10 cellular contexts compared by ENCODE assay signal in genomic region chr12:124498870-124499753, GRCh38.
DNase-seq lines count a peak whose midpoint lies in the region; ATAC-seq and TF ChIP-seq lines count a peak whose summit lies in the region.
"Had no signal": no experiment of that assay in that cellular context is flagged by ENCODE, and none has a peak within 500 bp of the region (broad histone marks: within the 10 kb centered on the region; RNA-seq: fewer than 3 reads in every experiment).

No MANE protein-coding gene starts in this region.

- no peak overlapping the region for H2BK5ac ChIP-seq in H9 (ENCODE audit: insufficient read length, low read length)

- no peaks in the 10 kb centered on the region for H3K9me3 Mint-ChIP-seq in H9

- WGBS in H9 (ENCODE audit: extremely low coverage, insufficient read length, low lambda C conversion rate): no CpG with 5 or more reads among the region's 26 CpGs
- WGBS in hepatocyte (ENCODE audit: low lambda C conversion rate, missing lambda C conversion rate): 87% methylated on average over 26 of the region's 26 CpGs
- 80 to 81% methylated on average over 26 of the region's 26 CpGs for WGBS in testis, 2 donors

- no peak overlapping the region for H3K56ac ChIP-seq in H9 (ENCODE audit: insufficient read length, low read depth, low read length)

- H3K27ac ChIP-seq in H9 (ENCODE audit: insufficient read length, low read depth, low read length) (no peak overlapping the region), hepatocyte (peak overlapping the region; percentile 53), stomach smooth muscle (ENCODE audit: low read length) (peak overlapping the region; percentile 41), testis (no peak overlapping the region)

- no peaks in the 10 kb centered on the region; the same call in 1 of the 2 replicates for H3K27me3 Mint-ChIP-seq in H9 (ENCODE audit: low read depth)

- no peaks in the 10 kb centered on the region for H3K9me3 ChIP-seq in H9 (ENCODE audit: control insufficient read depth, low read depth, low read length)
- H3K9me3 ChIP-seq in hepatocyte (ENCODE audit: low read depth): no peaks in the 10 kb centered on the region
- H3K9me3 ChIP-seq in stomach smooth muscle (ENCODE audit: control insufficient read depth in 2 of 2, low read length in 2 of 2): no peaks in the 10 kb centered on the region
- H3K9me3 ChIP-seq in testis: no peaks in the 10 kb centered on the region

- no peak overlapping the region for H3K23ac ChIP-seq in H9 (ENCODE audit: insufficient read length, low read depth, low read length)

- H3K4me3 ChIP-seq in astrocyte of the spinal cord (ENCODE audit: low read depth, low read length) (no peak overlapping the region), hepatocyte (no peak overlapping the region), stomach smooth muscle (ENCODE audit: low read length in 2 of 2) (peak overlapping the region in 1 of 2 donors; percentile 22), testis (no peak overlapping the region)

- H2AK5ac ChIP-seq in H9 (ENCODE audit: insufficient read length, low read length): no peak overlapping the region

- H3K4me3 Mint-ChIP-seq in H9: peak overlapping the region in 1 of 2 experiments; percentile 6; a peak in 1 of 5 replicates

- peak overlapping the region; percentile 4 for H3K18ac ChIP-seq in H9 (ENCODE audit: insufficient read length, low read depth, low read length)

- no peak overlapping the region; the same call in 1 of the 2 replicates for H3K14ac ChIP-seq in H9 (ENCODE audit: insufficient read depth, low read length)

- DNase-seq in H9: no peak
- DNase-seq in astrocyte of the spinal cord (ENCODE audit: low read depth, low spot score): peak; percentile 81
- DNase-seq in hepatocyte (ENCODE audit: low spot score): no peak
- no peak for DNase-seq in testis
- DNase-seq in NCI-H1417 (lab: John Stamatoyannopoulos, UW): no peak
- no peak for DNase-seq in SHP77 treated with DMSO at 0.1 percent for 48 hours (lab: John Stamatoyannopoulos, UW)
- DNase-seq: Karpas-422; stimulated activated CD4-positive, alpha-beta T cell treated with anti-CD3 and anti-CD28 coated beads, Interleukin-12 subunit alpha, Interleukin-12 subunit beta, amount 100 ng/mL, for 4 hours had no signal

- H3K4me1 Mint-ChIP-seq in H9: peaks cover 48 to 64% of the 10 kb centered on the region in 2 experiments

- no peak overlapping the region for H2BK15ac ChIP-seq in H9 (ENCODE audit: low read depth, low read length)

- H3K79me1 ChIP-seq in H9 (ENCODE audit: insufficient read depth, low read depth, low read length, poor library complexity, severe bottlenecking): peaks cover 16% of the 10 kb centered on the region

- H3K36me3 Mint-ChIP-seq in H9 (ENCODE audit: insufficient read depth in 1 of 3, low read depth in 3 of 3): peaks cover 4 to 17% (median 17%) of the 10 kb centered on the region in 3 experiments; a peak in 5 of 7 replicates

- H3K36me3 ChIP-seq in hepatocyte (replicated peaks; ENCODE audit: insufficient read depth, low read depth): no peaks in the 10 kb centered on the region
- peaks cover 7 to 8% of the 10 kb centered on the region in 2 donors for H3K36me3 ChIP-seq in stomach smooth muscle (ENCODE audit: control insufficient read depth in 2 of 2, insufficient read depth in 2 of 2, low read length in 2 of 2)
- H3K36me3 ChIP-seq in testis (ENCODE audit: low read depth, missing control alignments): no peaks in the 10 kb centered on the region

- intact Hi-C loops in testis (cut with DNase I; ENCODE audit: low total_unique reads): no loop called here

- H2BK12ac ChIP-seq in H9 (ENCODE audit: insufficient read length, low read depth, low read length): no peak overlapping the region

- no peak overlapping the region for H4K5ac ChIP-seq in H9 (ENCODE audit: insufficient read length, low read depth, low read length)

- no peak overlapping the region for H4K8ac ChIP-seq in H9 (replicated peaks; ENCODE audit: insufficient read length, low read depth, low read length)

- H3T11ph ChIP-seq in H9 (ENCODE audit: low read length): no peak overlapping the region

- in situ Hi-C loops in astrocyte of the spinal cord (cut with HindIII; ENCODE audit: low sequenced_read_pairs): no loop called here

- H2AFZ ChIP-seq in H9 (ENCODE audit: low read length) (no peak overlapping the region), hepatocyte (no peak overlapping the region)

- peak overlapping the region; percentile 94 for H4K91ac ChIP-seq in H9 (ENCODE audit: insufficient read length, low read depth, low read length)

- H3K4ac ChIP-seq in H9 (ENCODE audit: low read depth, low read length): no peak overlapping the region

- peaks cover 33% of the 10 kb centered on the region; the same call in 1 of the 2 replicates for H3K79me2 ChIP-seq in H9 (ENCODE audit: insufficient read depth, low read length)
- H3K79me2 ChIP-seq in hepatocyte: peaks cover 94% of the 10 kb centered on the region

- peak overlapping the region; percentile 82 to 97 (median 92) for H3K27ac Mint-ChIP-seq in H9

- H4K20me1 ChIP-seq in H9 (ENCODE audit: control insufficient read depth, insufficient read depth, insufficient read length): no peaks in the 10 kb centered on the region
- peaks cover 74% of the 10 kb centered on the region for H4K20me1 ChIP-seq in hepatocyte (ENCODE audit: insufficient read depth, poor library complexity, severe bottlenecking)

- H3K27me3 ChIP-seq in H9 (ENCODE audit: insufficient read depth, low read length) (no peaks in the 10 kb centered on the region), hepatocyte (no peaks in the 10 kb centered on the region), stomach smooth muscle (ENCODE audit: control insufficient read depth in 1 of 2, insufficient read depth in 2 of 2, low read length in 2 of 2) (no peaks in the 10 kb centered on the region), testis (no peaks in the 10 kb centered on the region)

- TF ChIP-seq POLR2A in testis (IDR thresholded peaks at IDR 0.05): no peak

- ATAC-seq in GM21381 (IDR thresholded peaks at IDR 0.05; ENCODE audit: unreplicated experiment): no peak

- H3K4me2 ChIP-seq in H9 (ENCODE audit: insufficient read depth, insufficient read length, low read length) (no peak overlapping the region), hepatocyte (no peak overlapping the region)

- H2BK120ac ChIP-seq in H9 (ENCODE audit: low read depth, low read length, poor library complexity, severe bottlenecking): no peak overlapping the region

- TF ChIP-seq CTCF in H9 (conservative IDR thresholded peaks at IDR 0.05): peak; percentile 39; the same call in 2 of the 3 replicates
- TF ChIP-seq CTCF in astrocyte of the spinal cord (IDR thresholded peaks at IDR 0.05; ENCODE audit: low read depth, low read length): peak; percentile 37
- no peak for TF ChIP-seq CTCF in hepatocyte (IDR thresholded peaks at IDR 0.05; ENCODE audit: poor library complexity)
- no peak for TF ChIP-seq CTCF in testis (IDR thresholded peaks at IDR 0.05)

- H3K4me1 ChIP-seq in H9 (ENCODE audit: insufficient read depth, low read length) (no peaks in the 10 kb centered on the region; the same call in 1 of the 2 replicates), hepatocyte (ENCODE audit: insufficient read depth) (peaks cover 49% of the 10 kb centered on the region), stomach smooth muscle (ENCODE audit: control insufficient read depth, insufficient read depth, low read length) (peaks cover 79% of the 10 kb centered on the region), testis (peaks cover 55% of the 10 kb centered on the region)

- no peak overlapping the region for H2BK20ac ChIP-seq in H9 (ENCODE audit: low read depth, low read length, poor library complexity, severe bottlenecking)

- H3K9ac ChIP-seq in H9 (ENCODE audit: extremely low read depth, insufficient read length, low read length): no peak overlapping the region
- peak overlapping the region in 1 of 2 donors; percentile 12 for H3K9ac ChIP-seq in stomach smooth muscle (ENCODE audit: low read length in 2 of 2)

- no peaks in the 10 kb centered on the region for H3K23me2 ChIP-seq in H9 (ENCODE audit: insufficient read length, low read depth, low read length, poor library complexity, severe bottlenecking)

- H3K9me2 ChIP-seq in hepatocyte (replicated peaks; ENCODE audit: insufficient read depth): no peaks in the 10 kb centered on the region

Comparison
In these comparisons a context has a peak if more than half of its experiments do, and no peak if none do; other contexts are left out.
1. H3K27ac ChIP-seq: peak in hepatocyte (single experiment) and stomach smooth muscle (single experiment); none in H9 (single experiment) and testis (0 of 2).
2. CTCF ChIP-seq: peak in H9 (single experiment) and astrocyte of the spinal cord (single experiment); none in hepatocyte (single experiment) and testis (0 of 3).